In genomic region chr10:77888356-77888703, GRCh38 we compare ENCODE assay signal across 11 cellular contexts. TPM values are rescaled to one million over a fixed set of nuclear protein-coding genes. Genes with fewer than 3 reads are reported as not detected.
DNase-seq lines count a peak whose midpoint lies in the region; ATAC-seq and TF ChIP-seq lines count a peak whose summit lies in the region.
"Had no signal": no experiment of that assay in that cellular context is flagged by ENCODE, and none has a peak within 500 bp of the region (broad histone marks: within the 10 kb centered on the region; RNA-seq: fewer than 3 reads in every experiment).

No MANE protein-coding gene starts in this region.

- DNase-seq in HCT116 (ENCODE audit: low read depth, low spot score) (no peak), mammary epithelial cell (no peak), right lobe of liver (no peak), spleen (no peak), NAMALWA (ENCODE audit: low spot score) (no peak), NCI-H82 treated with DMSO at 0.1 percent for 48 hours (lab: John Stamatoyannopoulos, UW; ENCODE audit: unreplicated experiment) (no peak), 8988T (no peak)
- DNase-seq in activated CD4-positive, alpha-beta T cell treated with anti-CD3 and anti-CD28 coated beads for 4 hours, result no peak
- DNase-seq: left cardiac atrium; NCI-H1092 treated with DMSO at 0.1 percent for 48 hours; NK-92 treated with Interleukin-12 subunit alpha and Interleukin-12 subunit beta, amount 100 ng/mL, for 24 hours had no signal

- peak overlapping the region; percentile 68; the same call in 1 of the 2 replicates for H3K4me2 ChIP-seq in HCT116 (ENCODE audit: low read length)
- H3K4me2 ChIP-seq in mammary epithelial cell (ENCODE audit: insufficient read depth, low read depth, low read length), result peak overlapping the region; percentile 82

- H3K4me1 ChIP-seq in HCT116 (ENCODE audit: control insufficient read depth in 1 of 2, insufficient read depth in 2 of 2, low read length in 2 of 2), result peaks cover 24 to 37% of the 10 kb centered on the region in 2 experiments
- H3K4me1 ChIP-seq in mammary epithelial cell (ENCODE audit: insufficient read depth, low read length), result peaks cover 42% of the 10 kb centered on the region
- H3K4me1 ChIP-seq in right lobe of liver, result peaks cover 0 to 47% (median 14%) of the 10 kb centered on the region in 4 donors
- peaks cover 0 to 19% (median 10%) of the 10 kb centered on the region in 6 donors for H3K4me1 ChIP-seq in spleen

- no peaks in the 10 kb centered on the region for H3K36me3 ChIP-seq in HCT116 (ENCODE audit: control insufficient read depth in 1 of 2, insufficient read depth in 2 of 2, low read length in 2 of 2)
- H3K36me3 ChIP-seq in mammary epithelial cell (ENCODE audit: insufficient read depth, low read length), result no peaks in the 10 kb centered on the region
- no peaks in the 10 kb centered on the region for H3K36me3 ChIP-seq in right lobe of liver
- H3K36me3 ChIP-seq in spleen, result no peaks in the 10 kb centered on the region

- dilution Hi-C loops in mammary epithelial cell (cut with HindIII; ENCODE audit: low sequenced_read_pairs), result loop anchor here (5.0 kb wide), 1 partner anchor 54 kb away; no protein-coding TSS in a partner anchor

- H3K79me2 ChIP-seq in HCT116 (ENCODE audit: insufficient read depth, low read length) (peaks cover 74% of the 10 kb centered on the region), mammary epithelial cell (ENCODE audit: insufficient read depth, low read length) (peaks cover 99% of the 10 kb centered on the region)

- no peak for TF ChIP-seq RAD21 in HCT116 (IDR thresholded peaks at IDR 0.05; ENCODE audit: low read depth)

- RAD21 ChIA-PET in HCT116 (lab: Charles Lee; ENCODE audit: low non-redundant PET in 1 of 2, low total read pairs in 2 of 2, uncharacterized antibody in 2 of 2, unreplicated experiment in 2 of 2), result no interaction called here

- CTCF ChIA-PET in HCT116 (lab: Charles Lee), result no interaction called here
- CTCF ChIA-PET in mammary epithelial cell (lab: Charles Lee; ENCODE audit: low non-redundant PET), result interaction anchor here (0.9 kb wide), 1 partner anchor 10 kb away, joined by 3 read pairs; no protein-coding TSS in a partner anchor

- POLR2A ChIA-PET in HCT116 (lab: Charles Lee), result no interaction called here

- TF ChIP-seq CTCF in HCT116 (IDR thresholded peaks at IDR 0.05 in 2 of 3, conservative IDR thresholded peaks at IDR 0.05 in 1 of 3; ENCODE audit: borderline replicate concordance in 1 of 3, insufficient read depth in 1 of 3, low read depth in 2 of 3, low read length in 2 of 3) (no peak), mammary epithelial cell (conservative IDR thresholded peaks at IDR 0.05 in 1 of 2, IDR thresholded peaks at IDR 0.05 in 1 of 2; ENCODE audit: extremely low read depth in 1 of 2, insufficient read depth in 1 of 2, low read depth in 1 of 2, low read length in 2 of 2) (no peak), right lobe of liver (IDR thresholded peaks at IDR 0.05) (no peak), spleen (IDR thresholded peaks at IDR 0.05 in 8 of 11, conservative IDR thresholded peaks at IDR 0.05 in 3 of 11) (no peak)

- WGBS in mammary epithelial cell (ENCODE audit: low coverage, missing lambda C conversion rate), result 22% methylated on average over 7 of the region's 7 CpGs
- 55% methylated on average over 6 of the region's 7 CpGs for WGBS in right lobe of liver (ENCODE audit: insufficient coverage, low coverage, low lambda C conversion rate, missing lambda C conversion rate)
- WGBS in spleen, 5 donors, result 62 to 78% (median 74%) methylated on average over 7 of the region's 7 CpGs

- no peak overlapping the region for H2AFZ ChIP-seq in HCT116 (ENCODE audit: low read depth, low read length, poor library complexity, severe bottlenecking)
- H2AFZ ChIP-seq in mammary epithelial cell (ENCODE audit: low read depth, low read length), result no peak overlapping the region

- H3K27me3 ChIP-seq in HCT116 (ENCODE audit: insufficient read depth, low read length) (no peaks in the 10 kb centered on the region), mammary epithelial cell (ENCODE audit: insufficient read depth, low read length) (no peaks in the 10 kb centered on the region), right lobe of liver (no peaks in the 10 kb centered on the region), spleen (replicated peaks in 1 of 7) (no peaks in the 10 kb centered on the region)

- H3K27ac ChIP-seq in HCT116 (ENCODE audit: low read depth, low read length) (0 out of 2 replicates have a peak overlapping the region, but pooled peaks have one; percentile 59), mammary epithelial cell (ENCODE audit: insufficient read depth, low read depth, low read length) (no peak overlapping the region), right lobe of liver (peak overlapping the region in 2 of 3 donors; percentile 52 to 70), spleen (peak overlapping the region in 5 of 8 donors; percentile 10 to 45 (median 14))

- no TSS peak for BruUV-seq in HCT116 (replicated peaks; lab: Mats Ljungman, UMichigan)
- BruUV-seq in mammary epithelial cell (replicated peaks; lab: Mats Ljungman, UMichigan), result no TSS peak

- H3K4me3 ChIP-seq in HCT116 (replicated peaks in 1 of 2; ENCODE audit: low read depth in 1 of 2, low read length in 2 of 2) (no peak overlapping the region), mammary epithelial cell (replicated peaks in 1 of 3; ENCODE audit: insufficient read depth in 1 of 3, low read depth in 2 of 3, low read length in 3 of 3) (peak overlapping the region in 2 of 3 experiments; percentile 22 to 27), right lobe of liver (no peak overlapping the region), spleen (peak overlapping the region in 2 of 8 donors; percentile 16 to 27)

- no peak overlapping the region for H3K9ac ChIP-seq in HCT116 (ENCODE audit: low read length)
- no peak overlapping the region for H3K9ac ChIP-seq in mammary epithelial cell (ENCODE audit: insufficient read depth, low read length)

- in situ Hi-C loops in mammary epithelial cell (cut with MboI; ENCODE audit: low sequenced_read_pairs in 2 of 2), result no loop called here

- no peaks in the 10 kb centered on the region for H3K9me2 ChIP-seq in HCT116 (ENCODE audit: insufficient read depth)

- TF ChIP-seq POLR2A in HCT116 (IDR thresholded peaks at IDR 0.05; ENCODE audit: borderline replicate concordance, extremely low read depth, insufficient read depth, insufficient read length) (no peak), right lobe of liver (IDR thresholded peaks at IDR 0.05) (no peak), spleen (IDR thresholded peaks at IDR 0.05) (no peak)

- no peaks in the 10 kb centered on the region for H3K9me3 ChIP-seq in HCT116 (ENCODE audit: control insufficient read depth in 1 of 2, insufficient read depth in 1 of 2, low read depth in 1 of 2, low read length in 2 of 2)
- H3K9me3 ChIP-seq in mammary epithelial cell (replicated peaks; ENCODE audit: insufficient read depth, low read length), result no peaks in the 10 kb centered on the region
- H3K9me3 ChIP-seq in right lobe of liver, result no peaks in the 10 kb centered on the region
- H3K9me3 ChIP-seq in spleen, result no peaks in the 10 kb centered on the region

- intact Hi-C loops in HCT116 (cut with micrococcal nuclease) (no loop called here), mammary epithelial cell (cut with micrococcal nuclease) (no loop called here), right lobe of liver (cut with DNase I) (no loop called here), spleen (cut with DNase I; ENCODE audit: low total_unique reads) (no loop called here)

- peaks cover 4% of the 10 kb centered on the region; the same call in 1 of the 2 replicates for H4K20me1 ChIP-seq in HCT116 (ENCODE audit: insufficient read depth)
- H4K20me1 ChIP-seq in mammary epithelial cell (ENCODE audit: insufficient read depth, low read length), result no peaks in the 10 kb centered on the region

- no peak for ATAC-seq in HCT116
- ATAC-seq in right lobe of liver, result peak in 1 of 4 donors; percentile 36

TF ChIP-seq in HCT116, 20 proteins besides CTCF, POLR2A, EP300 and RAD21:
- TF ChIP-seq, protein P1, sequence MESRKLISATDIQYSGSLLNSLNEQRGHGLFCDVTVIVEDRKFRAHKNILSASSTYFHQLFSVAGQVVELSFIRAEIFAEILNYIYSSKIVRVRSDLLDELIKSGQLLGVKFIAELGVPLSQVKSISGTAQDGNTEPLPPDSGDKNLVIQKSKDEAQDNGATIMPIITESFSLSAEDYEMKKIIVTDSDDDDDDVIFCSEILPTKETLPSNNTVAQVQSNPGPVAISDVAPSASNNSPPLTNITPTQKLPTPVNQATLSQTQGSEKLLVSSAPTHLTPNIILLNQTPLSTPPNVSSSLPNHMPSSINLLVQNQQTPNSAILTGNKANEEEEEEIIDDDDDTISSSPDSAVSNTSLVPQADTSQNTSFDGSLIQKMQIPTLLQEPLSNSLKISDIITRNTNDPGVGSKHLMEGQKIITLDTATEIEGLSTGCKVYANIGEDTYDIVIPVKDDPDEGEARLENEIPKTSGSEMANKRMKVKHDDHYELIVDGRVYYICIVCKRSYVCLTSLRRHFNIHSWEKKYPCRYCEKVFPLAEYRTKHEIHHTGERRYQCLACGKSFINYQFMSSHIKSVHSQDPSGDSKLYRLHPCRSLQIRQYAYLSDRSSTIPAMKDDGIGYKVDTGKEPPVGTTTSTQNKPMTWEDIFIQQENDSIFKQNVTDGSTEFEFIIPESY (IDR thresholded peaks at IDR 0.05; ENCODE audit: extremely low read depth, insufficient replicate concordance, low read length), result no peak
- TF ChIP-seq ELF1 (IDR thresholded peaks at IDR 0.05; ENCODE audit: borderline replicate concordance, low read depth) (no peak), CBX3 (IDR thresholded peaks at IDR 0.05; ENCODE audit: low read depth) (no peak), CEBPB (IDR thresholded peaks at IDR 0.05; ENCODE audit: low read depth) (no peak), SRF (IDR thresholded peaks at IDR 0.05; ENCODE audit: low read depth) (no peak), POLR2AphosphoS5 (IDR thresholded peaks at IDR 0.05; ENCODE audit: low read depth, low read length) (no peak), SIN3A (IDR thresholded peaks at IDR 0.05; ENCODE audit: low read depth) (no peak), ZFX (IDR thresholded peaks at IDR 0.05) (no peak), JUND (IDR thresholded peaks at IDR 0.05) (no peak)
TF ChIP-seq in HCT116: peak in this region for 0.

RNA-seq across cellular contexts. Expression of gene DLG5, which starts 38.2 kb away (rescaled TPM):
- total RNA-seq in HCT116 (2021; ENCODE audit: unreplicated experiment), result 44.8 TPM
- 39.1 and 44.3 TPM in 2 replicates for polyA plus RNA-seq in HCT116 (2012)
- 10 to 100 TPM; 40.8 to 76.5 TPM for total RNA-seq in mammary epithelial cell
- 31.5 TPM for polyA plus RNA-seq in mammary epithelial cell
- 142 TPM for polyA minus RNA-seq in mammary epithelial cell
- 1 to 10 TPM; 5.6 to 8.8 (median 7.6) TPM for total RNA-seq in right lobe of liver
- total RNA-seq in spleen, result 10 to 100 TPM in 4 of 7 donors, 1 to 10 TPM in 3; 6.7 to 14.4 (median 10.4) TPM
- polyA plus RNA-seq in spleen, result 1 to 10 TPM; 2.0 to 2.4 (median 2.3) TPM

Comparison
In these comparisons a context has a peak if more than half of its experiments do, and no peak if none do; other contexts are left out.
1. H3K4me3 ChIP-seq: peak in mammary epithelial cell (2 of 3); none in HCT116 (0 of 2) and right lobe of liver (0 of 3).